9 cellular contexts compared by ENCODE assay signal in genomic region chr20:57991211-57991841, GRCh38.
DNase-seq lines count a peak whose midpoint lies in the region; ATAC-seq and TF ChIP-seq lines count a peak whose summit lies in the region.
"Had no signal": no experiment of that assay in that cellular context is flagged by ENCODE, and none has a peak within 500 bp of the region (broad histone marks: within the 10 kb centered on the region; RNA-seq: fewer than 3 reads in every experiment).

No MANE protein-coding gene starts in this region.

- no peak overlapping the region for H3K27ac Mint-ChIP-seq in CD8-positive, alpha-beta T cell

- 75% methylated on average over 13 of the region's 13 CpGs for WGBS in mesenchymal stem cell
- 66 to 71% methylated on average over 6 to 13 of the region's 13 CpGs for WGBS in body of pancreas, 2 donors

- H3K9me3 ChIP-seq in mesenchymal stem cell (ENCODE audit: control insufficient read depth, low read length) = no peaks in the 10 kb centered on the region
- no peaks in the 10 kb centered on the region for H3K9me3 ChIP-seq in body of pancreas
- no peaks in the 10 kb centered on the region for H3K9me3 ChIP-seq in CD8-positive, alpha-beta T cell (ENCODE audit: low read length)

- H3K79me1 ChIP-seq in mesenchymal stem cell (replicated peaks; ENCODE audit: low read length, poor library complexity, severe bottlenecking) = no peaks in the 10 kb centered on the region

- DNase-seq in AG20443 (ENCODE audit: low spot score) (peak; percentile 95), HT-29 (ENCODE audit: low spot score) (peak; percentile 30), astrocyte of the cerebellum (ENCODE audit: low read depth) (peak; percentile 60), mesenchymal stem cell (no peak), NCI-H1436 treated with DMSO at 0.1 percent for 48 hours (lab: John Stamatoyannopoulos, UW) (no peak), body of pancreas (no peak)
- no peak for DNase-seq in CD8-positive, alpha-beta T cell
- DNase-seq: NCI-H2107 had no signal

- no peak overlapping the region for H3K18ac ChIP-seq in mesenchymal stem cell (ENCODE audit: low read depth in 1 of 2, low read length in 2 of 2)

- H3K36me3 ChIP-seq in mesenchymal stem cell (ENCODE audit: control insufficient read depth in 1 of 2, insufficient read depth in 2 of 2, low read depth in 1 of 2, low read length in 2 of 2) (no peaks in the 10 kb centered on the region), body of pancreas (replicated peaks in 1 of 2; ENCODE audit: insufficient read depth in 1 of 2, low read depth in 2 of 2) (no peaks in the 10 kb centered on the region)
- H3K36me3 ChIP-seq in CD8-positive, alpha-beta T cell (ENCODE audit: insufficient read depth, low read length) = no peaks in the 10 kb centered on the region

- no peak overlapping the region for H2BK5ac ChIP-seq in mesenchymal stem cell (ENCODE audit: low read depth, low read length, poor library complexity, severe bottlenecking)

- no peak overlapping the region for H3K4ac ChIP-seq in mesenchymal stem cell (ENCODE audit: low read depth in 1 of 2, low read length in 2 of 2)

- H3K4me3 ChIP-seq in astrocyte of the cerebellum (ENCODE audit: low read depth, low read length) = no peak overlapping the region
- no peak overlapping the region for H3K4me3 ChIP-seq in mesenchymal stem cell (ENCODE audit: insufficient read depth in 1 of 2, low read depth in 1 of 2, low read length in 2 of 2)
- H3K4me3 ChIP-seq in body of pancreas = no peak overlapping the region
- H3K4me3 ChIP-seq in CD8-positive, alpha-beta T cell (ENCODE audit: low read depth, low read length) = no peak overlapping the region

- H3K27ac ChIP-seq in mesenchymal stem cell (ENCODE audit: low read length, poor library complexity, severe bottlenecking) = no peak overlapping the region
- H3K27ac ChIP-seq in body of pancreas = no peak overlapping the region
- no peak overlapping the region for H3K27ac ChIP-seq in CD8-positive, alpha-beta T cell (ENCODE audit: low read depth, low read length)

- no peak overlapping the region for H2AFZ ChIP-seq in mesenchymal stem cell (ENCODE audit: low read depth, low read length)

- H3K4me3 Mint-ChIP-seq in CD8-positive, alpha-beta T cell = no peak overlapping the region

- TF ChIP-seq POLR2A in body of pancreas (IDR thresholded peaks at IDR 0.05) = no peak

- TF ChIP-seq CTCF in astrocyte of the cerebellum (IDR thresholded peaks at IDR 0.05; ENCODE audit: low read depth, low read length, missing control alignments) = no peak
- no peak for TF ChIP-seq CTCF in body of pancreas (IDR thresholded peaks at IDR 0.05)
- no peak for TF ChIP-seq CTCF in CD8-positive, alpha-beta T cell (IDR thresholded peaks at IDR 0.05)

- CTCF ChIA-PET in CD8-positive, alpha-beta T cell (lab: Charles Lee) = no interaction called here

- no peaks in the 10 kb centered on the region for H3K36me3 Mint-ChIP-seq in CD8-positive, alpha-beta T cell

- no peak for ATAC-seq in body of pancreas
- no peak for ATAC-seq in HG02973 (IDR thresholded peaks at IDR 0.05; ENCODE audit: unreplicated experiment)
- ATAC-seq in CD8-positive, alpha-beta T cell = no peak

- no peak overlapping the region for H3K4me2 ChIP-seq in mesenchymal stem cell (ENCODE audit: low read length, poor library complexity, severe bottlenecking)

- H3K27me3 ChIP-seq in mesenchymal stem cell (ENCODE audit: control insufficient read depth in 1 of 2, insufficient read depth in 1 of 2, low read length in 2 of 2) = peaks cover 0 to 25% of the 10 kb centered on the region in 2 experiments
- H3K27me3 ChIP-seq in body of pancreas = no peaks in the 10 kb centered on the region
- peaks cover 3% of the 10 kb centered on the region for H3K27me3 ChIP-seq in CD8-positive, alpha-beta T cell (ENCODE audit: insufficient read depth, low read length)

- H4K8ac ChIP-seq in mesenchymal stem cell (ENCODE audit: low read length) = no peak overlapping the region

- H3K27me3 Mint-ChIP-seq in CD8-positive, alpha-beta T cell (ENCODE audit: low read depth) = peaks cover 3% of the 10 kb centered on the region

- no peak overlapping the region for H3K23ac ChIP-seq in mesenchymal stem cell (ENCODE audit: low read length in 2 of 2)

- no peak overlapping the region for H2AK5ac ChIP-seq in mesenchymal stem cell (ENCODE audit: low read length, severe bottlenecking)

- H3K4me1 ChIP-seq in mesenchymal stem cell (ENCODE audit: control insufficient read depth, insufficient read depth, low read depth, low read length) (no peaks in the 10 kb centered on the region), body of pancreas (no peaks in the 10 kb centered on the region)
- H3K4me1 ChIP-seq in CD8-positive, alpha-beta T cell (ENCODE audit: insufficient read depth, low read length) = no peaks in the 10 kb centered on the region

- no peak overlapping the region for H2BK12ac ChIP-seq in mesenchymal stem cell (ENCODE audit: low read length in 2 of 2)

- H4K91ac ChIP-seq in mesenchymal stem cell (ENCODE audit: low read length) = no peak overlapping the region

- no peak overlapping the region for H2BK15ac ChIP-seq in mesenchymal stem cell (ENCODE audit: low read depth, poor library complexity, severe bottlenecking)

- POLR2A ChIA-PET in CD8-positive, alpha-beta T cell (lab: Charles Lee) = no interaction called here

- in situ Hi-C loops in astrocyte of the cerebellum (cut with HindIII; ENCODE audit: low sequenced_read_pairs) = no loop called here

- peak overlapping the region; percentile 52 for H3K9ac ChIP-seq in mesenchymal stem cell (ENCODE audit: low read length)

- intact Hi-C loops in body of pancreas (cut with DNase I) = no loop called here
- intact Hi-C loops in CD8-positive, alpha-beta T cell (cut with DNase I, micrococcal nuclease) = no loop called here

- H3K14ac ChIP-seq in mesenchymal stem cell (ENCODE audit: low read length in 2 of 2) = no peak overlapping the region

- H3K4me1 Mint-ChIP-seq in CD8-positive, alpha-beta T cell (ENCODE audit: low read depth) = no peaks in the 10 kb centered on the region

- no peaks in the 10 kb centered on the region for H3K9me3 Mint-ChIP-seq in CD8-positive, alpha-beta T cell

- H2BK120ac ChIP-seq in mesenchymal stem cell (ENCODE audit: low read depth, low read length) = no peak overlapping the region

Comparison
In these comparisons a context has a peak if more than half of its experiments do, and no peak if none do; other contexts are left out.
1. DNase-seq: peak in AG20443 (single experiment), HT-29 (single experiment) and astrocyte of the cerebellum (single experiment); none in mesenchymal stem cell (single experiment), NCI-H1436 treated with DMSO at 0.1 percent for 48 hours (single experiment), body of pancreas (0 of 4) and CD8-positive, alpha-beta T cell (0 of 7).